Comparison of ENCODE assay signal across 19 cellular contexts in the genomic region with DNA sequence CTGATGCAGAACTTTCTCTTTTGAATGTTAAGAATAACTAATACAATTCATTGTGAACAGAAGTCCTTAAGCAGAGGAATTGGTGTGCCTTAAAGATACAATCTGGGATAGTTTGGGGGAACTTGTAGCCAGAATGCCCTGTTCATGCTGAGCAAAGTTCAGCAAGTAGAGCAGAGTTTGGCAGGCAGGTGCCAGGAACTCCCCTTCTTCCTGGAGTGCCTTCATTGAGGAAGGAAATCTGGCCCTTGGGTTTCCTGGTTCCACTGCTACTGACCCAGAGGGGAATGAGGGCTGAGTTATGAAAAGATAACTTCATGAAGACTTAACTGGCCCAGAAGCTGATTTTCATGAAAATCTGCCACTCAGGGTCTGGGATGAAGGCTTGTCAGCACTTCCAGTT. TPM values are rescaled to one million over a fixed set of nuclear protein-coding genes. Genes with fewer than 3 reads are reported as not detected.
"Had no signal": no experiment of that assay in that cellular context is flagged by ENCODE, and none has a peak within 500 bp of the region (broad histone marks: within the 10 kb centered on the region; RNA-seq: fewer than 3 reads in every experiment).

No MANE protein-coding gene starts in this region.

RNA-seq across cellular contexts. Expression of a gene that starts 40.4 kb away (rescaled TPM):
- total RNA-seq: activated B cell treated with CpG ODN at 0.5 μM for 24 hours; activated CD4-positive, alpha-beta T cell treated with anti-CD3 and anti-CD28 coated beads, Interleukin-2, amount 10 ng/mL, durations not matched to agents 24 days and 14 days; activated naive CD4-positive, alpha-beta T cell treated with anti-CD3 and anti-CD28 coated beads for 36 hours; activated naive CD8-positive, alpha-beta T cell treated with anti-CD3 and anti-CD28 coated beads for 36 hours; activated T-helper 1 cell treated with anti-CD3 and anti-CD28 coated beads, Interleukin-12 subunit alpha, Interleukin-12 subunit beta, Interleukin-2, Interleukin-4 antibody, amounts not matched to agents 30 ng/mL and 10 ng/mL and 1 ng/mL, durations not matched to agents 14 hours and 24 hours and 36 hours; T-helper 1 cell treated with Interleukin-12 subunit alpha and Interleukin-12 subunit beta and Interleukin-4 antibody, amounts not matched to agents 30 ng/mL and 1 ng/mL, for 36 hours; T-helper 2 cell treated with Interferon-gamma antibody and Interleukin-4, amounts not matched to agents 100 ng/mL and 5 ng/mL, for 36 hours had no signal

RNA-seq across cellular contexts. Expression of a gene that starts 40.5 kb away (rescaled TPM):
- total RNA-seq: activated B cell treated with CpG ODN at 0.5 μM for 24 hours; activated CD4-positive, alpha-beta memory T cell treated with anti-CD3 and anti-CD28 coated beads for 36 hours; activated CD4-positive, alpha-beta T cell treated with anti-CD3 and anti-CD28 coated beads, Interleukin-2, amount 10 ng/mL, durations not matched to agents 24 days and 14 days; activated CD8-positive, alpha-beta memory T cell treated with anti-CD3 and anti-CD28 coated beads for 36 hours; activated CD8-positive, alpha-beta T cell treated with anti-CD3 and anti-CD28 coated beads for 36 hours; activated naive CD4-positive, alpha-beta T cell treated with anti-CD3 and anti-CD28 coated beads for 36 hours; activated naive CD4-positive, alpha-beta T cell treated with anti-CD3 and anti-CD28 coated beads, Interleukin-2, amount 50 U/mL, for 72 hours; activated naive CD8-positive, alpha-beta T cell treated with anti-CD3 and anti-CD28 coated beads for 36 hours; activated T-cell treated with anti-CD3 and anti-CD28 coated beads, Interleukin-2, amount 50 U/mL, for 4 hours; activated T-cell treated with anti-CD3 and anti-CD28 coated beads, Interleukin-2, amount 50 U/mL, for 72 hours; activated T-helper 1 cell treated with anti-CD3 and anti-CD28 coated beads, Interleukin-12 subunit alpha, Interleukin-12 subunit beta, Interleukin-2, Interleukin-4 antibody, amounts not matched to agents 30 ng/mL and 10 ng/mL and 1 ng/mL, durations not matched to agents 14 hours and 24 hours and 36 hours; aorta; astrocyte; bronchial epithelial cell; cardiac muscle cell; T-cell; T-helper 1 cell treated with Interleukin-12 subunit alpha and Interleukin-12 subunit beta and Interleukin-4 antibody, amounts not matched to agents 30 ng/mL and 1 ng/mL, for 36 hours; T-helper 17 cell; T-helper 2 cell treated with Interferon-gamma antibody and Interleukin-4, amounts not matched to agents 100 ng/mL and 5 ng/mL, for 36 hours had no signal
- polyA plus RNA-seq: cardiac muscle cell had no signal

RNA-seq across cellular contexts. Expression of a gene that starts 56.1 kb away (rescaled TPM):
- total RNA-seq: activated CD4-positive, alpha-beta T cell treated with anti-CD3 and anti-CD28 coated beads, Interleukin-2, amount 10 ng/mL, durations not matched to agents 24 days and 14 days; activated CD8-positive, alpha-beta memory T cell treated with anti-CD3 and anti-CD28 coated beads for 36 hours; activated CD8-positive, alpha-beta T cell treated with anti-CD3 and anti-CD28 coated beads for 36 hours; activated naive CD4-positive, alpha-beta T cell treated with anti-CD3 and anti-CD28 coated beads for 36 hours; activated naive CD8-positive, alpha-beta T cell treated with anti-CD3 and anti-CD28 coated beads for 36 hours; activated T-helper 1 cell treated with anti-CD3 and anti-CD28 coated beads, Interleukin-12 subunit alpha, Interleukin-12 subunit beta, Interleukin-2, Interleukin-4 antibody, amounts not matched to agents 30 ng/mL and 10 ng/mL and 1 ng/mL, durations not matched to agents 14 hours and 24 hours and 36 hours; T-helper 2 cell treated with Interferon-gamma antibody and Interleukin-4, amounts not matched to agents 100 ng/mL and 5 ng/mL, for 36 hours had no signal
- polyA plus RNA-seq: cardiac muscle cell had no signal

RNA-seq across cellular contexts. Expression of a gene that starts 56.2 kb away (rescaled TPM):
- total RNA-seq: activated CD8-positive, alpha-beta T cell treated with anti-CD3 and anti-CD28 coated beads for 36 hours; T-helper 2 cell treated with Interferon-gamma antibody and Interleukin-4, amounts not matched to agents 100 ng/mL and 5 ng/mL, for 36 hours had no signal
